29 cellular contexts compared by ENCODE assay signal in genomic region chr6:155001482-155001881, GRCh38.
A peak's percentile ranks its signal among the peaks of the same experiment; 100 is the strongest.
DNase-seq lines count a peak whose midpoint lies in the region; ATAC-seq and TF ChIP-seq lines count a peak whose summit lies in the region.
"Had no signal": no experiment of that assay in that cellular context is flagged by ENCODE, and none has a peak within 500 bp of the region (broad histone marks: within the 10 kb centered on the region; RNA-seq: fewer than 3 reads in every experiment).

No MANE protein-coding gene starts in this region.

- no peaks in the 10 kb centered on the region for H3K36me3 ChIP-seq in HAP-1 (replicated peaks)
- H3K36me3 ChIP-seq: BLaER1, cardiac muscle cell, left lung, SJCRH30, uterus had no signal

- peaks cover 15% of the 10 kb centered on the region for H3K4me1 ChIP-seq in HAP-1
- H3K4me1 ChIP-seq: left lung, testis had no signal

- no peak for TF ChIP-seq CTCF in astrocyte of the spinal cord (IDR thresholded peaks at IDR 0.05; ENCODE audit: low read depth, low read length)

- in situ Hi-C loops in HAP-1 (cut with MboI; ENCODE audit: low sequenced_read_pairs): no loop called here
- in situ Hi-C loops in astrocyte of the spinal cord (cut with HindIII; ENCODE audit: low sequenced_read_pairs): no loop called here

- no peaks in the 10 kb centered on the region; the same call in 1 of the 2 replicates for H3K27me3 ChIP-seq in HAP-1 (ENCODE audit: low read depth)
- H3K27me3 ChIP-seq: SJCRH30, testis, uterus had no signal

- DNase-seq in AG08396 (ENCODE audit: low spot score) (peak; percentile 32), HAP-1 (ENCODE audit: low spot score in 2 of 2) (peak; percentile 47 to 70), astrocyte of the spinal cord (ENCODE audit: low read depth, low spot score) (peak; percentile 74), fibroblast of the conjunctiva (ENCODE audit: low read depth) (peak; percentile 38), iPS-NIHi11 (ENCODE audit: low spot score) (no peak), COLO668 (lab: John Stamatoyannopoulos, UW; ENCODE audit: unreplicated experiment) (no peak)
- DNase-seq: activated CD4-positive, alpha-beta T cell treated with anti-CD3 and anti-CD28 coated beads for 1 hour; activated CD8-positive, alpha-beta T cell treated with anti-CD3 and anti-CD28 coated beads for 36 hours; activated gamma-delta T cell; activated naive CD8-positive, alpha-beta T cell treated with anti-CD3 and anti-CD28 coated beads, Interleukin-2, amount 50 U/mL, for 24 hours; activated T-cell treated with anti-CD3 and anti-CD28 coated beads for 4 hours; dermis blood vessel endothelial cell; HCEC 1CT; hippocampal formation; left lung; naive B cell; NCI-H1417; NCI-H526; SJCRH30; stimulated activated CD4-positive, alpha-beta T cell treated with anti-CD3 and anti-CD28 coated beads, Interleukin-12 subunit alpha, Interleukin-12 subunit beta, amount 100 ng/mL, for 4 hours; stimulated activated CD4-positive, alpha-beta T cell treated with anti-CD3 and anti-CD28 coated beads, Interleukin-4, amount 100 ng/mL, for 4 hours; stimulated activated naive CD4-positive, alpha-beta T cell; T-cell; testis; uterus had no signal

- H3K4me3 ChIP-seq in HAP-1 (no peak overlapping the region), astrocyte of the spinal cord (ENCODE audit: low read depth, low read length) (no peak overlapping the region)
- H3K4me3 ChIP-seq: BLaER1, cardiac muscle cell, left lung, SJCRH30, testis, uterus had no signal

- no peaks in the 10 kb centered on the region for H3K9me3 ChIP-seq in HAP-1
- H3K9me3 ChIP-seq: BLaER1, left lung, SJCRH30, testis, uterus had no signal

- ATAC-seq in HG03432 (IDR thresholded peaks at IDR 0.05; ENCODE audit: unreplicated experiment) (no peak), GM18520 (IDR thresholded peaks at IDR 0.05; ENCODE audit: unreplicated experiment) (no peak)
- ATAC-seq: activated CD8-positive, alpha-beta T cell treated with anti-CD3 and anti-CD28 coated beads for 36 hours; activated naive CD8-positive, alpha-beta T cell treated with anti-CD3 and anti-CD28 coated beads, Interleukin-2, amount 50 U/mL, for 24 hours; left lung; T-cell had no signal

Comparison
In these comparisons a context has a peak if more than half of its experiments do, and no peak if none do; other contexts are left out.
1. DNase-seq: peak in AG08396 (single experiment), HAP-1 (2 of 2), astrocyte of the spinal cord (single experiment) and fibroblast of the conjunctiva (single experiment); none in iPS-NIHi11 (single experiment) and COLO668 (single experiment).